19 cellular contexts compared by ENCODE assay signal in genomic region chr1:108504447-108504846, GRCh38. TPM values are rescaled to one million over a fixed set of nuclear protein-coding genes. Genes with fewer than 3 reads are reported as not detected.
A peak's percentile ranks its signal among the peaks of the same experiment; 100 is the strongest.
DNase-seq lines count a peak whose midpoint lies in the region; ATAC-seq lines count a peak whose summit lies in the region.
"Had no signal": no experiment of that assay in that cellular context is flagged by ENCODE, and none has a peak within 500 bp of the region (broad histone marks: within the 10 kb centered on the region; RNA-seq: fewer than 3 reads in every experiment).

No MANE protein-coding gene starts in this region.

- H3K9me3 Mint-ChIP-seq in central memory CD8-positive, alpha-beta T cell = no peaks in the 10 kb centered on the region
- peaks cover 7% of the 10 kb centered on the region for H3K9me3 Mint-ChIP-seq in activated T-helper 2 cell treated with anti-CD3 and anti-CD28 coated beads, Interferon-gamma antibody, Interleukin-2, Interleukin-4, amounts not matched to agents 10 μg/mL and 5 μg/mL and 100 μg/mL, durations not matched to agents 14 hours and 24 hours and 36 hours

- H3K4me3 ChIP-seq in aorta (ENCODE audit: low read length in 2 of 2) = no peak overlapping the region
- H3K4me3 ChIP-seq: ascending aorta, gastrocnemius medialis, GM23248, ovary, Peyer's patch, thoracic aorta had no signal

- WGBS in aorta, 2 donors = 61 to 68% methylated on average over 1 of the region's 1 CpG

- H3K27me3 Mint-ChIP-seq in central memory CD8-positive, alpha-beta T cell = peaks cover 11% of the 10 kb centered on the region
- peaks cover 38% of the 10 kb centered on the region for H3K27me3 Mint-ChIP-seq in activated T-helper 2 cell treated with anti-CD3 and anti-CD28 coated beads, Interferon-gamma antibody, Interleukin-2, Interleukin-4, amounts not matched to agents 10 μg/mL and 5 μg/mL and 100 μg/mL, durations not matched to agents 14 hours and 24 hours and 36 hours (ENCODE audit: low read depth)

- no peak overlapping the region for H3K27ac ChIP-seq in aorta (ENCODE audit: low read depth in 1 of 2, low read length in 2 of 2)
- H3K27ac ChIP-seq: ascending aorta, gastrocnemius medialis, GM23248, ovary, Peyer's patch, thoracic aorta had no signal

- H3K36me3 ChIP-seq in aorta (ENCODE audit: control insufficient read depth in 1 of 2, insufficient read depth in 2 of 2, low read length in 1 of 2) = no peaks in the 10 kb centered on the region
- H3K36me3 ChIP-seq: ascending aorta, gastrocnemius medialis, ovary, Peyer's patch, thoracic aorta had no signal

- H3K27ac Mint-ChIP-seq in central memory CD8-positive, alpha-beta T cell (ENCODE audit: low read depth) = no peak overlapping the region
- H3K27ac Mint-ChIP-seq in activated T-helper 2 cell treated with anti-CD3 and anti-CD28 coated beads, Interferon-gamma antibody, Interleukin-2, Interleukin-4, amounts not matched to agents 10 μg/mL and 5 μg/mL and 100 μg/mL, durations not matched to agents 14 hours and 24 hours and 36 hours = no peak overlapping the region
- H3K27ac Mint-ChIP-seq: IgD-negative memory B cell had no signal

- no peaks in the 10 kb centered on the region for H3K27me3 ChIP-seq in aorta (ENCODE audit: control insufficient read depth in 1 of 2, insufficient read depth in 2 of 2, low read length in 1 of 2)
- H3K27me3 ChIP-seq: ascending aorta, gastrocnemius medialis, ovary, Peyer's patch had no signal

- ATAC-seq in GM18499 (IDR thresholded peaks at IDR 0.05; ENCODE audit: insufficient read depth, unreplicated experiment) (peak; percentile 69), GM19463 (IDR thresholded peaks at IDR 0.05; ENCODE audit: unreplicated experiment) (peak; percentile 67), HG03039 (IDR thresholded peaks at IDR 0.05; ENCODE audit: unreplicated experiment) (peak; percentile 87), aorta (ENCODE audit: low FRiP score) (no peak)
- ATAC-seq in central memory CD8-positive, alpha-beta T cell (replicated peaks; ENCODE audit: extremely low read depth, poor library complexity, severe bottlenecking) = peak; percentile 38
- ATAC-seq: gastrocnemius medialis, left ventricle myocardium superior had no signal

- H3K4me1 ChIP-seq in aorta (ENCODE audit: control insufficient read depth in 1 of 2, insufficient read depth in 2 of 2, low read length in 2 of 2) = peaks cover 0 to 2% of the 10 kb centered on the region in 2 donors
- H3K4me1 ChIP-seq: ascending aorta, gastrocnemius medialis had no signal

- no peaks in the 10 kb centered on the region for H3K9me3 ChIP-seq in aorta (ENCODE audit: control insufficient read depth, low read length)
- H3K9me3 ChIP-seq: ascending aorta, gastrocnemius medialis, ovary, Peyer's patch, thoracic aorta had no signal

- intact Hi-C loops in aorta (cut with DNase I) = no loop called here
- intact Hi-C loops in activated T-helper 2 cell treated with anti-CD3 and anti-CD28 coated beads, Interferon-gamma antibody, Interleukin-2, Interleukin-4, amounts not matched to agents 10 μg/mL and 5 μg/mL and 100 μg/mL, durations not matched to agents 14 hours and 24 hours and 36 hours (cut with micrococcal nuclease) = loop anchor here (1.0 to 2.0 kb wide), 4 partner anchors 56 to 570 kb away; partner anchors contain the start of genes EEIG2 and PRPF38B

- H3K36me3 Mint-ChIP-seq in central memory CD8-positive, alpha-beta T cell (ENCODE audit: insufficient read depth) = no peaks in the 10 kb centered on the region
- peaks cover 6% of the 10 kb centered on the region for H3K36me3 Mint-ChIP-seq in activated T-helper 2 cell treated with anti-CD3 and anti-CD28 coated beads, Interferon-gamma antibody, Interleukin-2, Interleukin-4, amounts not matched to agents 10 μg/mL and 5 μg/mL and 100 μg/mL, durations not matched to agents 14 hours and 24 hours and 36 hours (ENCODE audit: low read depth)
- H3K36me3 Mint-ChIP-seq: IgD-negative memory B cell had no signal

- no peak overlapping the region for H3K4me3 Mint-ChIP-seq in central memory CD8-positive, alpha-beta T cell
- H3K4me3 Mint-ChIP-seq in activated T-helper 2 cell treated with anti-CD3 and anti-CD28 coated beads, Interferon-gamma antibody, Interleukin-2, Interleukin-4, amounts not matched to agents 10 μg/mL and 5 μg/mL and 100 μg/mL, durations not matched to agents 14 hours and 24 hours and 36 hours (ENCODE audit: low read depth) = no peak overlapping the region
- H3K4me3 Mint-ChIP-seq: IgD-negative memory B cell had no signal

- H3K4me1 Mint-ChIP-seq in central memory CD8-positive, alpha-beta T cell = no peaks in the 10 kb centered on the region
- peaks cover 2% of the 10 kb centered on the region for H3K4me1 Mint-ChIP-seq in activated T-helper 2 cell treated with anti-CD3 and anti-CD28 coated beads, Interferon-gamma antibody, Interleukin-2, Interleukin-4, amounts not matched to agents 10 μg/mL and 5 μg/mL and 100 μg/mL, durations not matched to agents 14 hours and 24 hours and 36 hours (ENCODE audit: low read depth)

- DNase-seq in central memory CD8-positive, alpha-beta T cell (ENCODE audit: low spot score in 2 of 2) = no peak
- no peak for DNase-seq in aorta
- no peak for DNase-seq in activated T-helper 2 cell treated with anti-CD3 and anti-CD28 coated beads, Interferon-gamma antibody, Interleukin-2, Interleukin-4, amounts not matched to agents 10 μg/mL and 5 μg/mL and 100 μg/mL, durations not matched to agents 14 hours and 24 hours and 36 hours (ENCODE audit: low spot score)
- no peak for DNase-seq in NCI-H82 (lab: John Stamatoyannopoulos, UW)
- no peak for DNase-seq in cortex of kidney (lab: John Stamatoyannopoulos, UW)
- DNase-seq: activated CD4-positive, alpha-beta T cell treated with anti-CD3 and anti-CD28 coated beads, Interleukin-2, amount 50 U/mL, for 48 hours; gastrocnemius medialis; GM23248; left ventricle myocardium superior; NCI-H2107; NCI-H526; ovary; Peyer's patch had no signal

RNA-seq across cellular contexts. Expression of gene NBPF6, which starts 54.3 kb away (rescaled TPM):
- total RNA-seq in aorta = not detected
- polyA plus RNA-seq in aorta = not detected
- 0.23 and 0.50 TPM in 2 replicates for total RNA-seq in activated T-helper 2 cell treated with anti-CD3 and anti-CD28 coated beads, Interferon-gamma antibody, Interleukin-2, Interleukin-4, amounts not matched to agents 10 μg/mL and 5 μg/mL and 100 μg/mL, durations not matched to agents 14 hours and 24 hours and 36 hours
- total RNA-seq: ascending aorta, gastrocnemius medialis, GM23248, left ventricle myocardium superior, thoracic aorta had no signal
- polyA plus RNA-seq: GM23248, IgD-negative memory B cell, ovary had no signal

RNA-seq across cellular contexts. Expression of gene EEIG2, which starts 55.5 kb away (rescaled TPM):
- 10 to 100 TPM; 13.6 to 34.9 TPM for total RNA-seq in aorta
- polyA plus RNA-seq in aorta = 10 to 100 TPM in 1 of 2 donors, 1 to 10 TPM in 1; 7.6 to 11.0 TPM
- total RNA-seq in activated T-helper 2 cell treated with anti-CD3 and anti-CD28 coated beads, Interferon-gamma antibody, Interleukin-2, Interleukin-4, amounts not matched to agents 10 μg/mL and 5 μg/mL and 100 μg/mL, durations not matched to agents 14 hours and 24 hours and 36 hours = 25.4 and 26.4 TPM in 2 replicates
